Comparison of ENCODE assay signal across 13 cellular contexts in the genomic region with DNA sequence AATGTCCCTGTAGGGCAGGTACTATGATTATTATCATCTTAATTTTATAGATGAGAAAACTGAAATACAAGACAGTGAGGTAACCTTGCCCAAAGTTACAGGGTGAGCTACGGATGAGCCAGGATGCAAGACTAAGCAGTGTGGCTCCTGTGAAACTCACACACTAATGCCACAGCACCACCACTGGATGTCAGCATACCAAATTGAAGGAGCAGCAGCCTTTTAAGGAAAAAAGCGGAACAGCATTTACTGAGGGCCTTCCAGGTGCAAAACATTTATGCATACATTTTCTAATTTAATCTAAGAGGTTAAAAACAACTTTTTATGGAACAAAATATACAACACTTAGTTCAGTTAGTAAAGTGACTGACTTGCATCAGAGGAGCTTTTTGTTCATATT. TPM values are rescaled to one million over a fixed set of nuclear protein-coding genes. Genes with fewer than 3 reads are reported as not detected.
DNase-seq lines count a peak whose midpoint lies in the region; ATAC-seq and TF ChIP-seq lines count a peak whose summit lies in the region.
"Had no signal": no experiment of that assay in that cellular context is flagged by ENCODE, and none has a peak within 500 bp of the region (broad histone marks: within the 10 kb centered on the region; RNA-seq: fewer than 3 reads in every experiment).

No MANE protein-coding gene starts in this region.

- no peak for TF ChIP-seq EP300 in esophagus muscularis mucosa (IDR thresholded peaks at IDR 0.05)

- no peaks in the 10 kb centered on the region for H3K27me3 ChIP-seq in esophagus muscularis mucosa

- TF ChIP-seq CTCF in fibroblast of villous mesenchyme (IDR thresholded peaks at IDR 0.05; ENCODE audit: insufficient read depth, low read depth, low read length): peak; percentile 34
- no peak for TF ChIP-seq CTCF in esophagus muscularis mucosa (IDR thresholded peaks at IDR 0.05)

- H3K27ac ChIP-seq in esophagus muscularis mucosa (replicated peaks in 1 of 4): no peak overlapping the region

- ATAC-seq in SK-N-SH treated with all-trans-retinoic acid at 6 μM for 48 hours: 0 out of 3 replicates have a peak, but pooled peaks have one; percentile 34

- H3K4me1 ChIP-seq in esophagus muscularis mucosa: peaks cover 0 to 6% (median 2%) of the 10 kb centered on the region in 4 donors

- H3K36me3 ChIP-seq in esophagus muscularis mucosa: peaks cover 13 to 45% (median 32%) of the 10 kb centered on the region in 4 donors

- no peak overlapping the region for H3K4me3 ChIP-seq in fibroblast of villous mesenchyme (ENCODE audit: low read depth, low read length)
- no peak overlapping the region for H3K4me3 ChIP-seq in esophagus muscularis mucosa
- H3K4me3 ChIP-seq: lung had no signal

- 77% methylated on average over 2 of the region's 2 CpGs for WGBS in esophagus muscularis mucosa

- no peaks in the 10 kb centered on the region for H3K9me3 ChIP-seq in esophagus muscularis mucosa

- no peak for TF ChIP-seq POLR2A in esophagus muscularis mucosa (IDR thresholded peaks at IDR 0.05; ENCODE audit: low read depth)

- peak; percentile 21 for DNase-seq in NCI-H82 (lab: John Stamatoyannopoulos, UW)
- no peak for DNase-seq in NCI-H82 treated with DMSO at 0.1 percent for 48 hours (lab: John Stamatoyannopoulos, UW; ENCODE audit: unreplicated experiment)
- no peak for DNase-seq in fibroblast of villous mesenchyme (ENCODE audit: low read depth)
- DNase-seq in superior temporal gyrus (ENCODE audit: extremely low spot score): peak; percentile 51
- no peak for DNase-seq in glomerular visceral epithelial cell (ENCODE audit: extremely low spot score)
- DNase-seq in NCI-H748 treated with DMSO at 0.1 percent for 48 hours (lab: John Stamatoyannopoulos, UW): no peak
- no peak for DNase-seq in esophagus muscularis mucosa (ENCODE audit: extremely low spot score)
- DNase-seq: activated CD4-positive, alpha-beta memory T cell treated with anti-CD3 and anti-CD28 coated beads for 36 hours; activated effector memory CD4-positive, alpha-beta T cell treated with anti-CD3 and anti-CD28 coated beads, Interleukin-2, amount 50 U/mL, for 16 hours; central memory CD4-positive, alpha-beta T cell; T-helper 1 cell had no signal

- intact Hi-C loops in esophagus muscularis mucosa (cut with DNase I): no loop called here

TF ChIP-seq in SK-N-SH treated with all-trans-retinoic acid at 6 μM for 48 hours, 23 proteins besides CTCF, POLR2A, EP300 and RAD21:
- TF ChIP-seq, protein P1, sequence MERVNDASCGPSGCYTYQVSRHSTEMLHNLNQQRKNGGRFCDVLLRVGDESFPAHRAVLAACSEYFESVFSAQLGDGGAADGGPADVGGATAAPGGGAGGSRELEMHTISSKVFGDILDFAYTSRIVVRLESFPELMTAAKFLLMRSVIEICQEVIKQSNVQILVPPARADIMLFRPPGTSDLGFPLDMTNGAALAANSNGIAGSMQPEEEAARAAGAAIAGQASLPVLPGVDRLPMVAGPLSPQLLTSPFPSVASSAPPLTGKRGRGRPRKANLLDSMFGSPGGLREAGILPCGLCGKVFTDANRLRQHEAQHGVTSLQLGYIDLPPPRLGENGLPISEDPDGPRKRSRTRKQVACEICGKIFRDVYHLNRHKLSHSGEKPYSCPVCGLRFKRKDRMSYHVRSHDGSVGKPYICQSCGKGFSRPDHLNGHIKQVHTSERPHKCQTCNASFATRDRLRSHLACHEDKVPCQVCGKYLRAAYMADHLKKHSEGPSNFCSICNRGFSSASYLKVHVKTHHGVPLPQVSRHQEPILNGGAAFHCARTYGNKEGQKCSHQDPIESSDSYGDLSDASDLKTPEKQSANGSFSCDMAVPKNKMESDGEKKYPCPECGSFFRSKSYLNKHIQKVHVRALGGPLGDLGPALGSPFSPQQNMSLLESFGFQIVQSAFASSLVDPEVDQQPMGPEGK (CRISPR knock-in tag; IDR thresholded peaks at IDR 0.05; ENCODE audit: borderline replicate concordance): no peak
- TF ChIP-seq ZNF8 (CRISPR knock-in tag; IDR thresholded peaks at IDR 0.05) (no peak), SNAI2 (CRISPR knock-in tag; IDR thresholded peaks at IDR 0.05) (no peak), PPARA (CRISPR knock-in tag; IDR thresholded peaks at IDR 0.05; ENCODE audit: borderline replicate concordance) (no peak), ZFP3 (CRISPR knock-in tag; IDR thresholded peaks at IDR 0.05) (no peak), ZNF565 (CRISPR knock-in tag; conservative IDR thresholded peaks at IDR 0.05; ENCODE audit: low read depth) (no peak), ZFP30 (CRISPR knock-in tag; IDR thresholded peaks at IDR 0.05) (no peak), RARB (CRISPR knock-in tag; IDR thresholded peaks at IDR 0.05) (no peak), OSR1 (CRISPR knock-in tag; IDR thresholded peaks at IDR 0.05) (no peak), BACH2 (CRISPR knock-in tag; IDR thresholded peaks at IDR 0.05; ENCODE audit: borderline replicate concordance) (no peak), CSDC2 (CRISPR knock-in tag; IDR thresholded peaks at IDR 0.05) (no peak)
- TF ChIP-seq, protein P2, sequence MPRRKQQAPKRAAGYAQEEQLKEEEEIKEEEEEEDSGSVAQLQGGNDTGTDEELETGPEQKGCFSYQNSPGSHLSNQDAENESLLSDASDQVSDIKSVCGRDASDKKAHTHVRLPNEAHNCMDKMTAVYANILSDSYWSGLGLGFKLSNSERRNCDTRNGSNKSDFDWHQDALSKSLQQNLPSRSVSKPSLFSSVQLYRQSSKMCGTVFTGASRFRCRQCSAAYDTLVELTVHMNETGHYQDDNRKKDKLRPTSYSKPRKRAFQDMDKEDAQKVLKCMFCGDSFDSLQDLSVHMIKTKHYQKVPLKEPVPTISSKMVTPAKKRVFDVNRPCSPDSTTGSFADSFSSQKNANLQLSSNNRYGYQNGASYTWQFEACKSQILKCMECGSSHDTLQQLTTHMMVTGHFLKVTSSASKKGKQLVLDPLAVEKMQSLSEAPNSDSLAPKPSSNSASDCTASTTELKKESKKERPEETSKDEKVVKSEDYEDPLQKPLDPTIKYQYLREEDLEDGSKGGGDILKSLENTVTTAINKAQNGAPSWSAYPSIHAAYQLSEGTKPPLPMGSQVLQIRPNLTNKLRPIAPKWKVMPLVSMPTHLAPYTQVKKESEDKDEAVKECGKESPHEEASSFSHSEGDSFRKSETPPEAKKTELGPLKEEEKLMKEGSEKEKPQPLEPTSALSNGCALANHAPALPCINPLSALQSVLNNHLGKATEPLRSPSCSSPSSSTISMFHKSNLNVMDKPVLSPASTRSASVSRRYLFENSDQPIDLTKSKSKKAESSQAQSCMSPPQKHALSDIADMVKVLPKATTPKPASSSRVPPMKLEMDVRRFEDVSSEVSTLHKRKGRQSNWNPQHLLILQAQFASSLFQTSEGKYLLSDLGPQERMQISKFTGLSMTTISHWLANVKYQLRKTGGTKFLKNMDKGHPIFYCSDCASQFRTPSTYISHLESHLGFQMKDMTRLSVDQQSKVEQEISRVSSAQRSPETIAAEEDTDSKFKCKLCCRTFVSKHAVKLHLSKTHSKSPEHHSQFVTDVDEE (CRISPR knock-in tag; IDR thresholded peaks at IDR 0.05): no peak
- TF ChIP-seq, protein P3, sequence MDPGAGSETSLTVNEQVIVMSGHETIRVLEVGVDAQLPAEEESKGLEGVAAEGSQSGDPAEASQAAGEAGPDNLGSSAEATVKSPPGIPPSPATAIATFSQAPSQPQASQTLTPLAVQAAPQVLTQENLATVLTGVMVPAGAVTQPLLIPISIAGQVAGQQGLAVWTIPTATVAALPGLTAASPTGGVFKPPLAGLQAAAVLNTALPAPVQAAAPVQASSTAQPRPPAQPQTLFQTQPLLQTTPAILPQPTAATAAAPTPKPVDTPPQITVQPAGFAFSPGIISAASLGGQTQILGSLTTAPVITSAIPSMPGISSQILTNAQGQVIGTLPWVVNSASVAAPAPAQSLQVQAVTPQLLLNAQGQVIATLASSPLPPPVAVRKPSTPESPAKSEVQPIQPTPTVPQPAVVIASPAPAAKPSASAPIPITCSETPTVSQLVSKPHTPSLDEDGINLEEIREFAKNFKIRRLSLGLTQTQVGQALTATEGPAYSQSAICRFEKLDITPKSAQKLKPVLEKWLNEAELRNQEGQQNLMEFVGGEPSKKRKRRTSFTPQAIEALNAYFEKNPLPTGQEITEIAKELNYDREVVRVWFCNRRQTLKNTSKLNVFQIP (CRISPR knock-in tag; IDR thresholded peaks at IDR 0.05; ENCODE audit: borderline replicate concordance, low read depth): no peak

RNA-seq across cellular contexts. Expression of a gene that starts 41.7 kb away (rescaled TPM):
- 1.3 and 1.6 TPM in 2 replicates for total RNA-seq in fibroblast of villous mesenchyme
- total RNA-seq in esophagus muscularis mucosa: 1 to 10 TPM in 3 of 4 donors, under 1 TPM in 1; 0.83 to 2.6 (median 1.8) TPM
- total RNA-seq: activated CD4-positive, alpha-beta memory T cell treated with anti-CD3 and anti-CD28 coated beads for 36 hours had no signal

Comparison
In these comparisons a context has a peak if more than half of its experiments do, and no peak if none do; other contexts are left out.
1. DNase-seq: peak in NCI-H82 (single experiment) and superior temporal gyrus (single experiment); none in NCI-H82 treated with DMSO at 0.1 percent for 48 hours (single experiment), fibroblast of villous mesenchyme (single experiment), glomerular visceral epithelial cell (single experiment), NCI-H748 treated with DMSO at 0.1 percent for 48 hours (single experiment) and esophagus muscularis mucosa (single experiment).